14 cellular contexts compared by ENCODE assay signal in genomic region chr3:188305220-188305619, GRCh38.
DNase-seq lines count a peak whose midpoint lies in the region; ATAC-seq and TF ChIP-seq lines count a peak whose summit lies in the region.
"Had no signal": no experiment of that assay in that cellular context is flagged by ENCODE, and none has a peak within 500 bp of the region (broad histone marks: within the 10 kb centered on the region; RNA-seq: fewer than 3 reads in every experiment).

No MANE protein-coding gene starts in this region.

- TF ChIP-seq CTCF in body of pancreas (IDR thresholded peaks at IDR 0.05) (no peak), left lung (IDR thresholded peaks at IDR 0.05) (no peak), stomach (IDR thresholded peaks at IDR 0.05) (no peak)

- no peaks in the 10 kb centered on the region for H3K9me3 ChIP-seq in body of pancreas
- H3K9me3 ChIP-seq in left lung, result no peaks in the 10 kb centered on the region
- H3K9me3 ChIP-seq in stomach, result no peaks in the 10 kb centered on the region
- no peaks in the 10 kb centered on the region for H3K9me3 ChIP-seq in effector memory CD4-positive, alpha-beta T cell (ENCODE audit: control insufficient read depth, low read length)

- 55 to 58% methylated on average over 2 of the region's 2 CpGs for WGBS in body of pancreas, 2 donors
- WGBS in stomach, 5 donors, result 33 to 67% (median 51%) methylated on average over 2 of the region's 2 CpGs

- ATAC-seq in body of pancreas (peak; percentile 80), left lung (peak; percentile 52)
- ATAC-seq: CD8-positive, alpha-beta T cell had no signal

- H3K4me1 ChIP-seq in body of pancreas (peaks cover 48% of the 10 kb centered on the region), left lung (peaks cover 4 to 7% of the 10 kb centered on the region in 2 donors), stomach (peaks cover 18 to 76% (median 44%) of the 10 kb centered on the region in 4 donors)
- H3K4me1 ChIP-seq in effector memory CD4-positive, alpha-beta T cell (ENCODE audit: control insufficient read depth, insufficient read depth, low read length, poor library complexity, severe bottlenecking), result peaks cover 2% of the 10 kb centered on the region

- H3K36me3 ChIP-seq in body of pancreas (replicated peaks in 1 of 2; ENCODE audit: insufficient read depth in 1 of 2, low read depth in 2 of 2) (no peaks in the 10 kb centered on the region), left lung (no peaks in the 10 kb centered on the region), stomach (no peaks in the 10 kb centered on the region)
- H3K36me3 ChIP-seq in effector memory CD4-positive, alpha-beta T cell (ENCODE audit: control insufficient read depth, insufficient read depth, low read length), result no peaks in the 10 kb centered on the region

- intact Hi-C loops in body of pancreas (cut with DNase I), result no loop called here
- intact Hi-C loops in left lung (cut with DNase I), result no loop called here
- intact Hi-C loops in stomach (cut with DNase I; ENCODE audit: low total_unique reads), result no loop called here

- TF ChIP-seq POLR2A in body of pancreas (IDR thresholded peaks at IDR 0.05), result no peak
- no peak for TF ChIP-seq POLR2A in stomach (IDR thresholded peaks at IDR 0.05)

- no peak overlapping the region for H3K4me3 ChIP-seq in body of pancreas
- no peak overlapping the region for H3K4me3 ChIP-seq in left lung
- no peak overlapping the region for H3K4me3 ChIP-seq in stomach
- no peak overlapping the region for H3K4me3 ChIP-seq in effector memory CD4-positive, alpha-beta T cell (ENCODE audit: insufficient read depth, low read depth, low read length, poor library complexity, severe bottlenecking)

- DNase-seq in NCI-H2107 treated with DMSO at 0.1 percent for 48 hours (lab: John Stamatoyannopoulos, UW; ENCODE audit: unreplicated experiment), result peak; percentile 50
- DNase-seq in NCI-H2107 (lab: John Stamatoyannopoulos, UW), result no peak
- no peak for DNase-seq in body of pancreas
- DNase-seq in left lung, result no peak
- no peak for DNase-seq in stomach
- no peak for DNase-seq in effector memory CD4-positive, alpha-beta T cell
- no peak for DNase-seq in EL
- no peak for DNase-seq in activated effector memory CD4-positive, alpha-beta T cell treated with anti-CD3 and anti-CD28 coated beads, Interleukin-2, amount 50 U/mL, for 16 hours
- DNase-seq: CD8-positive, alpha-beta T cell; COR-L47; DMS153; HCEC 1CT; HFFc6 had no signal

- TF ChIP-seq EP300 in stomach (IDR thresholded peaks at IDR 0.05), result no peak

- H3K27me3 ChIP-seq in body of pancreas (no peaks in the 10 kb centered on the region), left lung (no peaks in the 10 kb centered on the region), stomach (no peaks in the 10 kb centered on the region)
- H3K27me3 ChIP-seq in effector memory CD4-positive, alpha-beta T cell (replicated peaks; ENCODE audit: control insufficient read depth, insufficient read depth, low read length, poor library complexity, severe bottlenecking), result no peaks in the 10 kb centered on the region

- peak overlapping the region in 2 of 4 donors; percentile 5 to 30 for H3K27ac ChIP-seq in body of pancreas
- no peak overlapping the region for H3K27ac ChIP-seq in left lung
- H3K27ac ChIP-seq in stomach, result peak overlapping the region in 3 of 5 donors; percentile 7 to 94 (median 33)
- H3K27ac ChIP-seq in effector memory CD4-positive, alpha-beta T cell (ENCODE audit: insufficient read depth, low read length, poor library complexity, severe bottlenecking), result no peak overlapping the region
- H3K27ac ChIP-seq: 22Rv1 had no signal

Comparison
In these comparisons a context has a peak if more than half of its experiments do, and no peak if none do; other contexts are left out.
1. H3K27ac ChIP-seq: peak in stomach (3 of 5); none in left lung (0 of 2) and effector memory CD4-positive, alpha-beta T cell (single experiment).